8 cellular contexts compared by ENCODE assay signal in genomic region chr20:53622247-53623114, GRCh38. TPM values are rescaled to one million over a fixed set of nuclear protein-coding genes. Genes with fewer than 3 reads are reported as not detected.
DNase-seq lines count a peak whose midpoint lies in the region; ATAC-seq and TF ChIP-seq lines count a peak whose summit lies in the region.

No MANE protein-coding gene starts in this region.

- peak overlapping the region; percentile 83 to 93 for H3K27ac ChIP-seq in breast epithelium

- TF ChIP-seq CTCF in NB4 (IDR thresholded peaks at IDR 0.05; ENCODE audit: low read depth, low read length) (no peak), breast epithelium (IDR thresholded peaks at IDR 0.05) (no peak), mucosa of descending colon (IDR thresholded peaks at IDR 0.05) (no peak)

- H3K36me3 ChIP-seq in breast epithelium (no peaks in the 10 kb centered on the region), mucosa of descending colon (ENCODE audit: low read depth) (no peaks in the 10 kb centered on the region)

- H3K9me3 ChIP-seq in breast epithelium (no peaks in the 10 kb centered on the region), mucosa of descending colon (no peaks in the 10 kb centered on the region)

- no peak for TF ChIP-seq POLR2A in NB4 (IDR thresholded peaks at IDR 0.05; ENCODE audit: extremely low read depth, insufficient read length)
- TF ChIP-seq POLR2A in breast epithelium (IDR thresholded peaks at IDR 0.05) = no peak

- H3K27me3 ChIP-seq in breast epithelium = no peaks in the 10 kb centered on the region

- ATAC-seq in mucosa of descending colon = peak; percentile 11
- ATAC-seq in GM18867 (IDR thresholded peaks at IDR 0.05; ENCODE audit: unreplicated experiment) = no peak

- H3K4me3 ChIP-seq in NB4 (ENCODE audit: low read depth, low read length) (peak overlapping the region; percentile 62), breast epithelium (no peak overlapping the region), mucosa of descending colon (no peak overlapping the region)

- H3K4me1 ChIP-seq in breast epithelium (peaks cover 0 to 15% of the 10 kb centered on the region in 2 donors), mucosa of descending colon (ENCODE audit: low read depth) (peaks cover 23% of the 10 kb centered on the region)

- DNase-seq in GF-D8 (lab: John Stamatoyannopoulos, UW) (peak; percentile 75), NB4 (ENCODE audit: low read depth) (peak; percentile 86), breast epithelium (ENCODE audit: low spot score in 2 of 2) (no peak), mucosa of descending colon (no peak), NCI-H1105 treated with DMSO at 0.1 percent for 48 hours (lab: John Stamatoyannopoulos, UW) (no peak), NCI-H1694 treated with DMSO at 0.1 percent for 48 hours (lab: John Stamatoyannopoulos, UW) (no peak), AG20443 (ENCODE audit: low spot score) (no peak)

- intact Hi-C loops in breast epithelium (cut with DNase I; ENCODE audit: low total_unique reads) (no loop called here), mucosa of descending colon (cut with DNase I, micrococcal nuclease) (no loop called here)

RNA-seq across cellular contexts. Expression of gene ZNF217, which starts 28.8 kb away (rescaled TPM):
- total RNA-seq in breast epithelium (10 to 100 TPM; 22.4 to 54.7 (median 48.3) TPM), mucosa of descending colon (10 to 100 TPM; 38.9 to 79.8 (median 78.2) TPM)

Comparison
In these comparisons a context has a peak if more than half of its experiments do, and no peak if none do; other contexts are left out.
1. DNase-seq: peak in GF-D8 (single experiment) and NB4 (single experiment); none in breast epithelium (0 of 2), mucosa of descending colon (0 of 3), NCI-H1105 treated with DMSO at 0.1 percent for 48 hours (single experiment), NCI-H1694 treated with DMSO at 0.1 percent for 48 hours (single experiment) and AG20443 (single experiment).